In genomic region chr1:32742956-32743355, GRCh38 we compare ENCODE assay signal across 8 cellular contexts. TPM values are rescaled to one million over a fixed set of nuclear protein-coding genes. Genes with fewer than 3 reads are reported as not detected.
DNase-seq lines count a peak whose midpoint lies in the region; ATAC-seq and TF ChIP-seq lines count a peak whose summit lies in the region.

No MANE protein-coding gene starts in this region.

- H3K36me3 ChIP-seq in Karpas-422 (ENCODE audit: insufficient read depth, low read length): no peaks in the 10 kb centered on the region

- H3K27me3 Mint-ChIP-seq in endothelial cell (ENCODE audit: unreplicated experiment) (peaks cover 6% of the 10 kb centered on the region), natural killer cell (ENCODE audit: low read depth in 2 of 2) (no peaks in the 10 kb centered on the region)

- H3K4me1 Mint-ChIP-seq in endothelial cell (ENCODE audit: unreplicated experiment) (peaks cover 12% of the 10 kb centered on the region), natural killer cell (no peaks in the 10 kb centered on the region)

- TF ChIP-seq POLR2A in erythroblast (IDR thresholded peaks at IDR 0.05; ENCODE audit: low read length): no peak

- H3K9me3 Mint-ChIP-seq in endothelial cell (ENCODE audit: unreplicated experiment): no peaks in the 10 kb centered on the region
- H3K9me3 Mint-ChIP-seq in natural killer cell: no peaks in the 10 kb centered on the region

- TF ChIP-seq CTCF in AG09309 (IDR thresholded peaks at IDR 0.05; ENCODE audit: control insufficient read depth, insufficient read depth, low read depth, low read length, missing control alignments) (no peak), endothelial cell (IDR thresholded peaks at IDR 0.05; ENCODE audit: unreplicated experiment) (no peak), natural killer cell (IDR thresholded peaks at IDR 0.05) (no peak)

- intact Hi-C loops in natural killer cell (cut with micrococcal nuclease): no loop called here

- H3K27ac Mint-ChIP-seq in endothelial cell (ENCODE audit: unreplicated experiment): peak overlapping the region; percentile 64
- peak overlapping the region in 1 of 2 donors; percentile 48 for H3K27ac Mint-ChIP-seq in natural killer cell

- no peaks in the 10 kb centered on the region for H3K4me1 ChIP-seq in Karpas-422 (ENCODE audit: low read length)

- H3K79me2 ChIP-seq in Karpas-422 (ENCODE audit: low read length): no peaks in the 10 kb centered on the region

- peaks cover 13% of the 10 kb centered on the region for H3K36me3 Mint-ChIP-seq in endothelial cell (ENCODE audit: low read depth, unreplicated experiment)
- no peaks in the 10 kb centered on the region for H3K36me3 Mint-ChIP-seq in natural killer cell

- H3K9me3 ChIP-seq in Karpas-422 (ENCODE audit: low read length): no peaks in the 10 kb centered on the region

- no peak overlapping the region for H2AFZ ChIP-seq in Karpas-422 (ENCODE audit: low read length)

- H3K27ac ChIP-seq in Karpas-422 (ENCODE audit: low read length): no peak overlapping the region

- no peak overlapping the region for H3K9ac ChIP-seq in Karpas-422 (ENCODE audit: low read length)

- H3K9me2 ChIP-seq in Karpas-422 (replicated peaks; ENCODE audit: insufficient read depth, low read length): no peaks in the 10 kb centered on the region

- H3K27me3 ChIP-seq in Karpas-422 (ENCODE audit: low read length): no peaks in the 10 kb centered on the region

- peak overlapping the region; percentile 62 for H3K4me3 ChIP-seq in AG09309 (ENCODE audit: control insufficient read depth, low read depth, low read length)
- no peak overlapping the region for H3K4me3 ChIP-seq in Karpas-422 (ENCODE audit: low read length)

- H3K4me3 Mint-ChIP-seq in endothelial cell (ENCODE audit: unreplicated experiment): peak overlapping the region; percentile 91
- H3K4me3 Mint-ChIP-seq in natural killer cell: peak overlapping the region; percentile 67

- H3K4me2 ChIP-seq in Karpas-422 (ENCODE audit: low read depth, low read length, poor library complexity, severe bottlenecking): no peak overlapping the region

- 0 out of 2 replicates have a peak, but pooled peaks cover 3% of the 10 kb centered on the region for H4K20me1 ChIP-seq in Karpas-422 (ENCODE audit: insufficient read depth, low read depth, low read length)

- DNase-seq in AG09309 (ENCODE audit: low read depth): no peak
- peak; percentile 52 for DNase-seq in LoVo (ENCODE audit: low spot score)
- DNase-seq in endothelial cell (ENCODE audit: low spot score): no peak
- no peak for DNase-seq in natural killer cell
- DNase-seq in erythroblast (lab: John Stamatoyannopoulos, UW): no peak
- DNase-seq in NCI-H1092 treated with DMSO at 0.1 percent for 48 hours (lab: John Stamatoyannopoulos, UW): no peak
- no peak for DNase-seq in Karpas-422
- no peak for DNase-seq in NCI-H1048 (lab: John Stamatoyannopoulos, UW)

- ATAC-seq in natural killer cell: no peak

RNA-seq across cellular contexts. Expression of gene SYNC, which starts 40.4 kb away (rescaled TPM):
- total RNA-seq in endothelial cell (ENCODE audit: unreplicated experiment) (0.49 TPM), natural killer cell (not detected)
- not detected in 2 replicates for total RNA-seq in Karpas-422 (2014; rRNA removed; shearing (Covaris generic); ENCODE audit: low replicate concordance)
